Comparison of ENCODE assay signal across 24 cellular contexts in the genomic region with DNA sequence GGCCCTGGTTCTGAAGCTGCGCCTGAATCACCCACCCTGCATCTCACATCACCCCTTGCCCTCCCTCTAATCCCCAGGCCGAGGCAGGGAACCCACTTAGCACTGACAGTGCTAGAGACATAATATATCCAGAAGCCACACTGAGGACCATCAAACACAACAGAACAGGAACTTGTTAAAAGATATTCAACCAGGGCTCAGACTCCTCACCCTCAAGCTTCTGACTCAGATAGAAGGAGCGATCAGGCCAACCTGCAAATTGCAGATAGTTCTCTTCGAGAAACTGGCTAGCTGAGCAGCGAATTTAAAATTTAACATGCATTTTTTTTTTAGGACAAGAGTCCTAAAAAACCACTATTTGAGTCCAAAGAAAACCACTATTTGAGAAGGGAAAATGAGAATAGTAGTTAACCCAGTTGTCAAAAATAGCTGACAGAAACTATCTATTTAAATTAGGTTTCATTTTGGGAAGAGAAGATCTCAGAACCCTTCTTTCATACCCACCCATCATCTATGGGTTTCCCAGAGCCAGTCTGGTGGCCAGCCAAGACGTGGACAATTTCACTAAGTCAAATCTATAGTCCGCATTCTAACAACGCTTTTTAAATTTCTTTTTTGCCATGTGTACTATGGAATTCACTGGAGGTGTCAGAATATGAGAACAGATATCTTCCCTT.
"Had no signal": no experiment of that assay in that cellular context is flagged by ENCODE, and none has a peak within 500 bp of the region (broad histone marks: within the 10 kb centered on the region; RNA-seq: fewer than 3 reads in every experiment).

No MANE protein-coding gene starts in this region.

- H3K4me1 ChIP-seq: SJSA1 had no signal

- H3K4me3 ChIP-seq: SJSA1 had no signal

- H3K27me3 ChIP-seq: SJSA1 had no signal

- H3K36me3 ChIP-seq: SJSA1 had no signal

- H3K9ac ChIP-seq: SK-N-SH had no signal

- H3K27ac ChIP-seq: SJSA1 had no signal

- H3K9me3 ChIP-seq: SJSA1, SK-N-SH had no signal

- ATAC-seq: activated naive CD8-positive, alpha-beta T cell treated with anti-CD3 and anti-CD28 coated beads, Interleukin-2, amount 50 U/mL, for 24 hours; activated T-cell treated with anti-CD3 and anti-CD28 coated beads, Interleukin-2, amount 50 U/mL, for 4 hours had no signal

- H3K4me2 ChIP-seq: SK-N-SH had no signal

- DNase-seq: activated CD4-positive, alpha-beta memory T cell treated with anti-CD3 and anti-CD28 coated beads for 36 hours; activated CD4-positive, alpha-beta T cell treated with anti-CD3 and anti-CD28 coated beads for 4 hours; activated CD4-positive, alpha-beta T cell treated with anti-CD3 and anti-CD28 coated beads, Interleukin-2, amount 50 U/mL, for 1 hour; activated CD8-positive, alpha-beta memory T cell treated with anti-CD3 and anti-CD28 coated beads, Interleukin-2, amount 50 U/mL, for 4 hours; activated effector memory CD4-positive, alpha-beta T cell treated with Interleukin-2 at 50 U/mL for 16 hours; activated naive CD4-positive, alpha-beta T cell treated with anti-CD3 and anti-CD28 coated beads, Interleukin-2, amount 10 ng/mL, durations not matched to agents 7 days and 5 days; activated naive CD8-positive, alpha-beta T cell treated with anti-CD3 and anti-CD28 coated beads, Interleukin-2, amount 50 U/mL, for 24 hours; activated T-cell treated with anti-CD3 and anti-CD28 coated beads for 4 hours; activated T-cell treated with anti-CD3 and anti-CD28 coated beads, Interleukin-2, amount 50 U/mL, for 4 hours; anterior cingulate cortex; central memory CD4-positive, alpha-beta T cell; KG1; NCI-H1092; NCI-H1436 treated with DMSO at 0.1 percent for 48 hours; NCI-H1694 treated with DMSO at 0.1 percent for 48 hours; NCI-H2029; NCI-H345; NCI-H524 treated with DMSO at 0.1 percent for 48 hours; NK-92 treated with Interleukin-12 subunit alpha and Interleukin-12 subunit beta, amount 100 ng/mL, for 24 hours; Right ventricle myocardium superior; SK-N-SH had no signal

- H3K9me2 ChIP-seq: SK-N-SH had no signal

- FAIRE-seq: bronchial epithelial cell, colon had no signal
